ENCODE assay signal across 10 cellular contexts in genomic region chr9:2234371-2234893, GRCh38.
DNase-seq lines count a peak whose midpoint lies in the region; ATAC-seq and TF ChIP-seq lines count a peak whose summit lies in the region.
"Had no signal": no experiment of that assay in that cellular context is flagged by ENCODE, and none has a peak within 500 bp of the region (broad histone marks: within the 10 kb centered on the region; RNA-seq: fewer than 3 reads in every experiment).

No MANE protein-coding gene starts in this region.

- DNase-seq in Right ventricle myocardium superior (no peak), cardiac septum (ENCODE audit: low spot score) (no peak), PC-3 (peak; percentile 25), hepatocyte (ENCODE audit: low spot score) (no peak), AG08396 (ENCODE audit: low spot score) (no peak), HEK293T (ENCODE audit: extremely low spot score) (no peak)
- no peak for DNase-seq in activated CD4-positive, CD25-positive, alpha-beta regulatory T cell treated with anti-CD3 and anti-CD28 coated beads, Interleukin-2, amount 50 U/mL, for 72 hours

- no peak overlapping the region for H3K27ac ChIP-seq in PC-3 (ENCODE audit: low read length)
- H3K27ac ChIP-seq in hepatocyte, result no peak overlapping the region
- H3K27ac ChIP-seq: RWPE1 had no signal

- no peaks in the 10 kb centered on the region for H3K9me3 ChIP-seq in PC-3 (ENCODE audit: low read length)
- no peaks in the 10 kb centered on the region for H3K9me3 ChIP-seq in hepatocyte (ENCODE audit: low read depth)

- H3K4me2 ChIP-seq in PC-3 (ENCODE audit: low read length) (no peak overlapping the region), hepatocyte (peak overlapping the region; percentile 11)

- intact Hi-C loops in Right ventricle myocardium superior (cut with DNase I), result loop anchor here (10.0 kb wide), 2 partner anchors 70 to 110 kb away; no protein-coding TSS in a partner anchor
- intact Hi-C loops in cardiac septum (cut with DNase I), result no loop called here
- intact Hi-C loops in PC-3 (cut with micrococcal nuclease), result loop anchor here (5.0 kb wide), 1 partner anchor 493 kb away; no protein-coding TSS in a partner anchor

- POLR2A ChIA-PET in PC-3 (lab: Charles Lee; ENCODE audit: unreplicated experiment), result no interaction called here
- POLR2A ChIA-PET in HEK293T (lab: Yijun Ruan, JAX), result no interaction called here

- H3K4me1 ChIP-seq in PC-3 (ENCODE audit: insufficient read depth, low read length), result peaks cover 4% of the 10 kb centered on the region; the same call in 1 of the 2 replicates
- peaks cover 4% of the 10 kb centered on the region for H3K4me1 ChIP-seq in hepatocyte (ENCODE audit: insufficient read depth)

- no peak overlapping the region for H3K9ac ChIP-seq in PC-3 (ENCODE audit: low read length)

- WGBS in hepatocyte (ENCODE audit: low lambda C conversion rate, missing lambda C conversion rate), result 63% methylated on average over 5 of the region's 5 CpGs

- H2AFZ ChIP-seq in PC-3 (ENCODE audit: low read length), result no peak overlapping the region
- no peak overlapping the region for H2AFZ ChIP-seq in hepatocyte

- H4K20me1 ChIP-seq in PC-3 (ENCODE audit: low read length) (no peaks in the 10 kb centered on the region), hepatocyte (ENCODE audit: insufficient read depth, poor library complexity, severe bottlenecking) (no peaks in the 10 kb centered on the region)

- ATAC-seq in Right ventricle myocardium superior (ENCODE audit: poor library complexity) (peak; percentile 84), PC-3 (peak; percentile 64), GM19463 (IDR thresholded peaks at IDR 0.05; ENCODE audit: unreplicated experiment) (no peak)

- BruUV-seq in PC-3 (replicated peaks; lab: Mats Ljungman, UMichigan), result no TSS peak

- H3K4me3 ChIP-seq in PC-3 (ENCODE audit: low read length) (no peak overlapping the region), hepatocyte (no peak overlapping the region)
- H3K4me3 ChIP-seq: lung had no signal

- no peaks in the 10 kb centered on the region for H3K27me3 ChIP-seq in PC-3 (ENCODE audit: low read length)
- H3K27me3 ChIP-seq in hepatocyte, result no peaks in the 10 kb centered on the region

- H3K79me2 ChIP-seq in PC-3 (ENCODE audit: low read length), result no peaks in the 10 kb centered on the region
- no peaks in the 10 kb centered on the region for H3K79me2 ChIP-seq in hepatocyte

- no peaks in the 10 kb centered on the region for H3K36me3 ChIP-seq in PC-3 (ENCODE audit: low read depth, low read length)
- no peaks in the 10 kb centered on the region for H3K36me3 ChIP-seq in hepatocyte (replicated peaks; ENCODE audit: insufficient read depth, low read depth)

- CTCF ChIA-PET in PC-3 (lab: Charles Lee), result no interaction called here
- CTCF ChIA-PET in HEK293T (lab: Yijun Ruan, JAX), result no interaction called here

- H3F3A ChIP-seq in PC-3 (ENCODE audit: low read length, unreplicated experiment), result no peaks in the 10 kb centered on the region

- TF ChIP-seq CTCF in PC-3 (conservative IDR thresholded peaks at IDR 0.05; ENCODE audit: low read depth, low read length) (no peak), hepatocyte (IDR thresholded peaks at IDR 0.05; ENCODE audit: poor library complexity) (no peak)

- H3K9me2 ChIP-seq in PC-3 (replicated peaks; ENCODE audit: low read length) (no peaks in the 10 kb centered on the region), hepatocyte (replicated peaks; ENCODE audit: insufficient read depth) (no peaks in the 10 kb centered on the region)

TF ChIP-seq in HEK293T, 16 proteins besides CTCF, POLR2A, EP300 and RAD21:
- TF ChIP-seq FOXA1 (IDR thresholded peaks at IDR 0.05) (no peak), LEF1 (IDR thresholded peaks at IDR 0.05; ENCODE audit: borderline replicate concordance) (no peak), FOXK2 (IDR thresholded peaks at IDR 0.05) (no peak), NFRKB (IDR thresholded peaks at IDR 0.05) (no peak), ZNF384 (IDR thresholded peaks at IDR 0.05) (no peak), SUZ12 (IDR thresholded peaks at IDR 0.05) (no peak), ARNT (IDR thresholded peaks at IDR 0.05) (no peak), BHLHE40 (IDR thresholded peaks at IDR 0.05; ENCODE audit: borderline replicate concordance) (no peak), ELF4 (IDR thresholded peaks at IDR 0.05) (no peak), HDGF (IDR thresholded peaks at IDR 0.05; ENCODE audit: borderline replicate concordance) (no peak), CTBP1 (IDR thresholded peaks at IDR 0.05; ENCODE audit: borderline replicate concordance) (no peak), FOXM1 (IDR thresholded peaks at IDR 0.05; ENCODE audit: borderline replicate concordance) (no peak), SP1 (IDR thresholded peaks at IDR 0.05) (no peak), TARDBP (IDR thresholded peaks at IDR 0.05) (no peak), L3MBTL2 (conservative IDR thresholded peaks at IDR 0.05) (no peak)
- TF ChIP-seq, protein P1, sequence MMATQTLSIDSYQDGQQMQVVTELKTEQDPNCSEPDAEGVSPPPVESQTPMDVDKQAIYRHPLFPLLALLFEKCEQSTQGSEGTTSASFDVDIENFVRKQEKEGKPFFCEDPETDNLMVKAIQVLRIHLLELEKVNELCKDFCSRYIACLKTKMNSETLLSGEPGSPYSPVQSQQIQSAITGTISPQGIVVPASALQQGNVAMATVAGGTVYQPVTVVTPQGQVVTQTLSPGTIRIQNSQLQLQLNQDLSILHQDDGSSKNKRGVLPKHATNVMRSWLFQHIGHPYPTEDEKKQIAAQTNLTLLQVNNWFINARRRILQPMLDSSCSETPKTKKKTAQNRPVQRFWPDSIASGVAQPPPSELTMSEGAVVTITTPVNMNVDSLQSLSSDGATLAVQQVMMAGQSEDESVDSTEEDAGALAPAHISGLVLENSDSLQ (IDR thresholded peaks at IDR 0.05), result no peak
TF ChIP-seq in HEK293T: peak in this region for 0.
